Comparison of ENCODE assay signal across 8 cellular contexts in genomic region chr9:66797907-66798616, GRCh38.
DNase-seq lines count a peak whose midpoint lies in the region; ATAC-seq, FAIRE-seq and TF ChIP-seq lines count a peak whose summit lies in the region.
"Not testable (repeated sequence)": the region's sequence is repeated elsewhere in the genome, so short reads cannot be mapped to it uniquely, and the experiment has no call there.

No MANE protein-coding gene starts in this region.

- H4K20me1 ChIP-seq in astrocyte (ENCODE audit: insufficient read depth, low read length); endothelial cell of umbilical vein (replicated peaks; ENCODE audit: control insufficient read depth, extremely low read depth, insufficient read depth, low read length); neural cell (ENCODE audit: insufficient read depth): not testable (repeated sequence)

- not testable (repeated sequence) for TF ChIP-seq RAD21 in neural cell (conservative IDR thresholded peaks at IDR 0.05)

- not testable (repeated sequence) for H3K27me3 Mint-ChIP-seq in astrocyte (ENCODE audit: low read depth, unreplicated experiment); chondrocyte (ENCODE audit: low read depth); stimulated activated memory B cell treated with anti-CD40 and anti-IgM and Interleukin-4, amounts not matched to agents 10 μg/mL and 1 μg/mL and 100 μg/mL, for 72 hours

- BruUV-seq in endothelial cell of umbilical vein (replicated peaks; lab: Mats Ljungman, UMichigan): not testable (repeated sequence)

- H2AFZ ChIP-seq in astrocyte (ENCODE audit: low read depth, low read length); neural cell (ENCODE audit: low read depth, low read length): not testable (repeated sequence)
- H2AFZ ChIP-seq in endothelial cell of umbilical vein (ENCODE audit: low read depth, low read length): peak overlapping the region; percentile 13

- CTCF ChIA-PET in endothelial cell of umbilical vein (lab: Charles Lee): not testable (repeated sequence)

- H3K4me1 Mint-ChIP-seq in astrocyte (ENCODE audit: low read depth, unreplicated experiment): peaks cover 14% of the 10 kb centered on the region
- H3K4me1 Mint-ChIP-seq in chondrocyte (ENCODE audit: low read depth): peaks cover 10% of the 10 kb centered on the region
- not testable (repeated sequence) for H3K4me1 Mint-ChIP-seq in stimulated activated memory B cell treated with anti-CD40 and anti-IgM and Interleukin-4, amounts not matched to agents 10 μg/mL and 1 μg/mL and 100 μg/mL, for 72 hours

- not testable (repeated sequence) for H3K4me2 ChIP-seq in astrocyte (ENCODE audit: low read length); endothelial cell of umbilical vein (ENCODE audit: insufficient read depth, low read length); neural cell (ENCODE audit: low read length)

- not testable (repeated sequence) for TF ChIP-seq CTCF in astrocyte (IDR thresholded peaks at IDR 0.05; ENCODE audit: insufficient read depth, low read depth, low read length); chondrocyte (IDR thresholded peaks at IDR 0.05); endothelial cell of umbilical vein (IDR thresholded peaks at IDR 0.05; ENCODE audit: extremely low read depth in 1 of 2, insufficient read depth in 1 of 2, low read depth in 1 of 2, low read length in 2 of 2); neural cell (IDR thresholded peaks at IDR 0.05; ENCODE audit: poor library complexity, severe bottlenecking)

- peak; percentile 53 for TF ChIP-seq EP300 in neural cell (conservative IDR thresholded peaks at IDR 0.05; ENCODE audit: poor library complexity, severe bottlenecking)

- whole genome bisulfite sequencing in HUES64: 26% methylated on average over 8 of the region's 8 CpGs

- H3K36me3 ChIP-seq in HUES64 (ENCODE audit: insufficient read depth, low read length); astrocyte (ENCODE audit: insufficient read depth, low read length); endothelial cell of umbilical vein (ENCODE audit: control insufficient read depth in 2 of 2, extremely low read depth in 1 of 2, insufficient read depth in 2 of 2, low read length in 2 of 2); neural cell (ENCODE audit: insufficient read depth, low read length): not testable (repeated sequence)

- H3K4me1 ChIP-seq in HUES64 (ENCODE audit: insufficient read depth, low read length): peaks cover 17% of the 10 kb centered on the region
- H3K4me1 ChIP-seq in astrocyte (ENCODE audit: insufficient read depth, low read length); endothelial cell of umbilical vein (ENCODE audit: control insufficient read depth, extremely low read depth, insufficient read depth, low read length): not testable (repeated sequence)

- H3K36me3 Mint-ChIP-seq in astrocyte (ENCODE audit: low read depth, unreplicated experiment); chondrocyte (ENCODE audit: low read depth); stimulated activated memory B cell treated with anti-CD40 and anti-IgM and Interleukin-4, amounts not matched to agents 10 μg/mL and 1 μg/mL and 100 μg/mL, for 72 hours: not testable (repeated sequence)

- not testable (repeated sequence) for H3K9ac ChIP-seq in HUES64 (ENCODE audit: low read depth, low read length); astrocyte (ENCODE audit: low read length); endothelial cell of umbilical vein (replicated peaks; ENCODE audit: extremely low read depth, insufficient read depth, low read length); neural cell (ENCODE audit: low read length)

- H3K9me3 ChIP-seq in HUES64 (ENCODE audit: insufficient read depth, low read depth, low read length); astrocyte (ENCODE audit: insufficient read depth, low read depth, low read length); endothelial cell of umbilical vein (replicated peaks; ENCODE audit: control insufficient read depth, insufficient read depth, low read length); neural cell (ENCODE audit: low read length): not testable (repeated sequence)

- ATAC-seq in stimulated activated memory B cell treated with anti-CD40 and anti-IgM and Interleukin-4, amounts not matched to agents 10 μg/mL and 1 μg/mL and 100 μg/mL, for 72 hours: peak; percentile 22

- intact Hi-C loops in endothelial cell of umbilical vein (cut with micrococcal nuclease): not testable (repeated sequence)

- TF ChIP-seq POLR2A in endothelial cell of umbilical vein (IDR thresholded peaks at IDR 0.05; ENCODE audit: low read depth, low read length): not testable (repeated sequence)

- H3F3A ChIP-seq in neural cell (ENCODE audit: insufficient read depth, low read length, poor library complexity, severe bottlenecking): not testable (repeated sequence)

- not testable (repeated sequence) for H3K4me3 Mint-ChIP-seq in astrocyte (ENCODE audit: unreplicated experiment); chondrocyte (ENCODE audit: unreplicated experiment); stimulated activated memory B cell treated with anti-CD40 and anti-IgM and Interleukin-4, amounts not matched to agents 10 μg/mL and 1 μg/mL and 100 μg/mL, for 72 hours

- H3K9me1 ChIP-seq in endothelial cell of umbilical vein (replicated peaks; ENCODE audit: control insufficient read depth, extremely low read depth, insufficient read depth, low read length): not testable (repeated sequence)

- FAIRE-seq in astrocyte (lab: Jason Lieb, UNC); endothelial cell of umbilical vein (lab: Jason Lieb, UNC): not testable (repeated sequence)

- not testable (repeated sequence) for H3K79me2 ChIP-seq in astrocyte (ENCODE audit: insufficient read depth, low read length); endothelial cell of umbilical vein (ENCODE audit: control insufficient read depth, insufficient read depth, low read length); neural cell (replicated peaks; ENCODE audit: insufficient read depth, low read length)

- H3K27ac Mint-ChIP-seq in astrocyte (ENCODE audit: unreplicated experiment): peak overlapping the region; percentile 53
- peak overlapping the region; percentile 59 for H3K27ac Mint-ChIP-seq in chondrocyte (ENCODE audit: unreplicated experiment)
- not testable (repeated sequence) for H3K27ac Mint-ChIP-seq in stimulated activated memory B cell treated with anti-CD40 and anti-IgM and Interleukin-4, amounts not matched to agents 10 μg/mL and 1 μg/mL and 100 μg/mL, for 72 hours

- dilution Hi-C loops in endothelial cell of umbilical vein (cut with MboI; ENCODE audit: extremely low pct_ligation_motif_present, low sequenced_read_pairs): not testable (repeated sequence)

- DNase-seq in ELR (ENCODE audit: low read depth) (peak; percentile 20), astrocyte (ENCODE audit: low read depth) (peak; percentile 17), endothelial cell of umbilical vein (ENCODE audit: low read depth, low spot score) (peak; percentile 26), iris pigment epithelial cell (ENCODE audit: low read depth) (peak; percentile 15)
- DNase-seq in chondrocyte (ENCODE audit: low spot score): not testable (repeated sequence)

- POLR2A ChIA-PET in endothelial cell of umbilical vein (lab: Charles Lee): not testable (repeated sequence)

- H3K27me3 ChIP-seq in HUES64 (ENCODE audit: insufficient read depth, low read length); astrocyte (ENCODE audit: insufficient read depth, low read length); endothelial cell of umbilical vein (ENCODE audit: control insufficient read depth in 2 of 2, insufficient read depth in 2 of 2, low read length in 2 of 2); neural cell (ENCODE audit: insufficient read depth, low read depth, low read length): not testable (repeated sequence)

- H3K27ac ChIP-seq in HUES64 (ENCODE audit: low read depth, low read length) (peak overlapping the region; percentile 85; the same call in 1 of the 2 replicates), neural cell (ENCODE audit: low read length) (peak overlapping the region; percentile 42)
- H3K27ac ChIP-seq in astrocyte (ENCODE audit: low read depth, low read length); endothelial cell of umbilical vein (ENCODE audit: insufficient read depth, low read depth, low read length): not testable (repeated sequence)

- not testable (repeated sequence) for H3K9me3 Mint-ChIP-seq in astrocyte (ENCODE audit: unreplicated experiment); chondrocyte (ENCODE audit: low read depth); stimulated activated memory B cell treated with anti-CD40 and anti-IgM and Interleukin-4, amounts not matched to agents 10 μg/mL and 1 μg/mL and 100 μg/mL, for 72 hours

- not testable (repeated sequence) for H3K9me2 ChIP-seq in neural cell (ENCODE audit: insufficient read depth, low read length)

- not testable (repeated sequence) for H3K4me3 ChIP-seq in HUES64 (ENCODE audit: low read length); astrocyte (ENCODE audit: insufficient read depth, low read depth, low read length); endothelial cell of umbilical vein (replicated peaks in 1 of 3; ENCODE audit: insufficient read depth in 1 of 3, low read depth in 1 of 3, low read length in 3 of 3)
- peak overlapping the region; percentile 30 for H3K4me3 ChIP-seq in neural cell (ENCODE audit: low read length)

TF ChIP-seq in neural cell, 6 proteins besides CTCF, POLR2A, EP300 and RAD21:
- TF ChIP-seq POLR2AphosphoS5 (IDR thresholded peaks at IDR 0.05): peak; percentile 19
